In the genomic region with DNA sequence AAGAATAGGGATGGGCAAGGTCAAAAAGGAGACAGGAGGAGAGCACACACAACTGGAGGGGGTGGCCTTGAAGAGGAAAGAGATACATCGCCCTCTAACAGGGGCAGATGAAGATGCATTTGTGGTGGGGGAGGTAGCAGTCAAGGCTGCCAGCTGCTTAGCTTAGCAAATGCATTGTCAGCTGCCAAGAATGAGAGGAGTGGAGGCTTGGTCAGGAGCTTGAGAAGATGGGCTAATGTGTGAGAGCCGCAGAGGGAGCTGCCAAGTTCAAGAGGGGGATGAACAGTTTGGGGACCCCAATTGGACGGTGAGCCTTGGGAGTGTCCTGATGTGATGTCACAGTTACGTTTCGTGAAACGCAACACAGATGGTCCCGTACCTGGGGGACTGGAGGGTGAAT, we compare ENCODE assay signal across 23 cellular contexts. TPM values are rescaled to one million over a fixed set of nuclear protein-coding genes. Genes with fewer than 3 reads are reported as not detected.
A peak's percentile ranks its signal among the peaks of the same experiment; 100 is the strongest.
DNase-seq lines count a peak whose midpoint lies in the region; ATAC-seq, FAIRE-seq and TF ChIP-seq lines count a peak whose summit lies in the region.
"Had no signal": no experiment of that assay in that cellular context is flagged by ENCODE, and none has a peak within 500 bp of the region (broad histone marks: within the 10 kb centered on the region; RNA-seq: fewer than 3 reads in every experiment).

No MANE protein-coding gene starts in this region.

- no peak overlapping the region for H2BK120ac ChIP-seq in H1 (replicated peaks; ENCODE audit: low read depth, low read length)

- intact Hi-C loops in left ventricle myocardium inferior (cut with micrococcal nuclease), result no loop called here
- intact Hi-C loops in Right ventricle myocardium superior (cut with DNase I), result no loop called here

- H2BK20ac ChIP-seq in H1 (ENCODE audit: low read length), result no peak overlapping the region

- no peak overlapping the region for H3K4ac ChIP-seq in H1 (replicated peaks; ENCODE audit: insufficient read length, low read depth, low read length)

- H2BK12ac ChIP-seq in H1 (ENCODE audit: low read depth, low read length), result no peak overlapping the region

- no peaks in the 10 kb centered on the region for H3K27me3 ChIP-seq in H1 (replicated peaks in 1 of 4; ENCODE audit: control insufficient read depth in 3 of 4, extremely low read depth in 1 of 4, insufficient read depth in 3 of 4, low read length in 3 of 4)
- peaks cover 4% of the 10 kb centered on the region for H3K27me3 ChIP-seq in left ventricle myocardium inferior (ENCODE audit: low read depth)
- H3K27me3 ChIP-seq: BE2C, colonic mucosa, tibial nerve had no signal

- no peaks in the 10 kb centered on the region for H4K20me1 ChIP-seq in H1 (replicated peaks in 1 of 2; ENCODE audit: control insufficient read depth in 1 of 2, insufficient read depth in 2 of 2, low read length in 2 of 2)

- H3K79me2 ChIP-seq in H1 (ENCODE audit: control insufficient read depth in 1 of 2, insufficient read depth in 2 of 2, low read length in 2 of 2), result no peaks in the 10 kb centered on the region

- CTCF ChIA-PET in H1 (lab: Charles Lee; ENCODE audit: partially characterized antibody), result interaction anchor here (0.7 to 8.5 kb wide), 5 partner anchors 15 to 113 kb away, joined by 3 to 64 read pairs (median 5); no protein-coding TSS in a partner anchor

- TF ChIP-seq CTCF in H1 (IDR thresholded peaks at IDR 0.05; ENCODE audit: control extremely low read depth in 1 of 3, insufficient read depth in 1 of 3, low read depth in 1 of 3, low read length in 3 of 3) (peak in 2 of 3 experiments; percentile 15 to 26; a peak in 2 of 4 replicates), progenitor cell of endocrine pancreas (IDR thresholded peaks at IDR 0.05; ENCODE audit: unreplicated experiment) (no peak), left ventricle myocardium inferior (IDR thresholded peaks at IDR 0.05; ENCODE audit: borderline replicate concordance) (no peak)

- no peak overlapping the region for H2BK5ac ChIP-seq in H1 (ENCODE audit: low read depth, low read length)

- H3K36me3 ChIP-seq in H1 (ENCODE audit: control insufficient read depth in 2 of 4, insufficient read depth in 4 of 4, low read length in 3 of 4) (no peaks in the 10 kb centered on the region), left ventricle myocardium inferior (no peaks in the 10 kb centered on the region)
- H3K36me3 ChIP-seq: BE2C, colonic mucosa, tibial nerve had no signal

- H3K23me2 ChIP-seq in H1 (ENCODE audit: low read depth, low read length), result no peaks in the 10 kb centered on the region

- TF ChIP-seq EP300 in H1 (IDR thresholded peaks at IDR 0.05; ENCODE audit: borderline replicate concordance in 1 of 2, low read depth in 2 of 2, low read length in 2 of 2), result no peak

- POLR2A ChIA-PET in H1 (lab: Charles Lee; ENCODE audit: partially characterized antibody), result no interaction called here

- H3K27ac ChIP-seq in H1 (ENCODE audit: low read depth, low read length), result no peak overlapping the region
- H3K27ac ChIP-seq in left ventricle myocardium inferior (replicated peaks), result no peak overlapping the region
- H3K27ac ChIP-seq: colonic mucosa, tibial nerve had no signal

- H3K56ac ChIP-seq in H1 (replicated peaks; ENCODE audit: insufficient read length, low read depth, low read length), result no peak overlapping the region

- no peak overlapping the region for H2AFZ ChIP-seq in H1 (ENCODE audit: low read length)

- H2BK15ac ChIP-seq in H1 (ENCODE audit: low read length), result no peak overlapping the region

- H3K4me3 ChIP-seq in H1 (ENCODE audit: extremely low read depth in 1 of 4, insufficient read depth in 2 of 4, low read depth in 3 of 4, low read length in 4 of 4), result no peak overlapping the region
- H3K4me3 ChIP-seq in left ventricle myocardium inferior, result no peak overlapping the region
- H3K4me3 ChIP-seq: colonic mucosa, tibial nerve had no signal

- H3K9me3 ChIP-seq in H1 (ENCODE audit: insufficient read depth in 2 of 2, low read depth in 1 of 2, low read length in 1 of 2), result no peaks in the 10 kb centered on the region
- H3K9me3 ChIP-seq in left ventricle myocardium inferior (replicated peaks), result no peaks in the 10 kb centered on the region
- H3K9me3 ChIP-seq: BE2C, colonic mucosa, tibial nerve had no signal

- H3K4me2 ChIP-seq in H1 (ENCODE audit: insufficient read depth in 1 of 2, low read depth in 2 of 2, low read length in 2 of 2), result no peak overlapping the region; a peak in 1 of 4 replicates

- TF ChIP-seq RAD21 in H1 (IDR thresholded peaks at IDR 0.05 in 1 of 2, conservative IDR thresholded peaks at IDR 0.05 in 1 of 2; ENCODE audit: low read depth in 2 of 2, low read length in 2 of 2), result peak; percentile 30 to 33; a peak in 3 of 4 replicates

- 80% methylated on average over 7 of the region's 7 CpGs; no CpG with 5 or more reads in 1 of the 2 experiments for WGBS in H1 (ENCODE audit: extremely low coverage in 1 of 2, insufficient coverage in 1 of 2, insufficient read length in 1 of 2, insufficient replicate concordance in 2 of 2, low coverage in 1 of 2, low lambda C conversion rate in 2 of 2, missing lambda C conversion rate in 1 of 2), 2 experiments

- peak overlapping the region; percentile 44 for H3K27ac Mint-ChIP-seq in progenitor cell of endocrine pancreas
- H3K27ac Mint-ChIP-seq: activated naive CD4-positive, alpha-beta T cell treated with anti-CD3 and anti-CD28 coated beads for 36 hours; activated T-cell treated with anti-CD3 and anti-CD28 coated beads, Interleukin-2, amount 50 U/mL, for 24 hours; stimulated activated naive CD8-positive, alpha-beta T cell treated with anti-CD3 and anti-CD28 coated beads, Interleukin-15, Interleukin-2, amounts not matched to agents 100 ng/mL and 50 ng/mL, for 24 hours had no signal

- H4K8ac ChIP-seq in H1 (ENCODE audit: extremely low read depth, insufficient read depth, low read length), result no peak overlapping the region

- H3K79me1 ChIP-seq in H1 (ENCODE audit: low read depth, low read length), result no peaks in the 10 kb centered on the region

- H3K36me3 Mint-ChIP-seq in progenitor cell of endocrine pancreas (ENCODE audit: insufficient read depth), result no peaks in the 10 kb centered on the region

- no peak overlapping the region for H3K18ac ChIP-seq in H1 (ENCODE audit: extremely low read depth, low read length)

- no peaks in the 10 kb centered on the region for H3K9me3 Mint-ChIP-seq in progenitor cell of endocrine pancreas (ENCODE audit: low read depth)
- H3K9me3 Mint-ChIP-seq: activated naive CD4-positive, alpha-beta T cell treated with anti-CD3 and anti-CD28 coated beads for 36 hours; activated T-cell treated with anti-CD3 and anti-CD28 coated beads, Interleukin-2, amount 50 U/mL, for 24 hours; stimulated activated naive CD8-positive, alpha-beta T cell treated with anti-CD3 and anti-CD28 coated beads, Interleukin-15, Interleukin-2, amounts not matched to agents 100 ng/mL and 50 ng/mL, for 24 hours had no signal

- ATAC-seq in HG02852 (IDR thresholded peaks at IDR 0.05; ENCODE audit: unreplicated experiment), result no peak
- no peak for ATAC-seq in Right ventricle myocardium superior (ENCODE audit: poor library complexity)
- ATAC-seq: activated CD4-positive, CD25-positive, alpha-beta regulatory T cell treated with anti-CD3 and anti-CD28 coated beads, Interleukin-2, amount 50 U/mL, for 24 hours had no signal

- no peaks in the 10 kb centered on the region for H3K4me1 Mint-ChIP-seq in progenitor cell of endocrine pancreas (ENCODE audit: low read depth)

- peaks cover 0 to 5% (median 1%) of the 10 kb centered on the region in 4 experiments; a peak in 2 of 7 replicates for H3K4me1 ChIP-seq in H1 (replicated peaks in 1 of 4; ENCODE audit: control insufficient read depth in 3 of 4, insufficient read depth in 4 of 4, low read length in 3 of 4)
- H3K4me1 ChIP-seq in left ventricle myocardium inferior, result no peaks in the 10 kb centered on the region
- H3K4me1 ChIP-seq: BE2C, colonic mucosa had no signal

- no peak overlapping the region for H4K5ac ChIP-seq in H1 (ENCODE audit: insufficient read length, low read depth, low read length)

- no peak for TF ChIP-seq POLR2A in H1 (IDR thresholded peaks at IDR 0.05; ENCODE audit: control extremely low read depth in 1 of 2, low read depth in 2 of 2, low read length in 2 of 2)

- FAIRE-seq in H1 (lab: Jason Lieb, UNC), result no peak
- FAIRE-seq: keratinocyte had no signal

- H4K91ac ChIP-seq in H1 (replicated peaks; ENCODE audit: insufficient read length, low read length), result no peak overlapping the region

- no peak overlapping the region for H3K9ac ChIP-seq in H1 (replicated peaks in 1 of 4; ENCODE audit: extremely low read depth in 1 of 4, low read depth in 3 of 4, low read length in 3 of 4)

- no peak overlapping the region for H3K23ac ChIP-seq in H1 (ENCODE audit: insufficient read length)

- no peak overlapping the region for H3K14ac ChIP-seq in H1 (ENCODE audit: insufficient read length)

- H3K27me3 Mint-ChIP-seq in progenitor cell of endocrine pancreas, result peaks cover 44% of the 10 kb centered on the region
- H3K27me3 Mint-ChIP-seq: activated T-cell treated with anti-CD3 and anti-CD28 coated beads, Interleukin-2, amount 50 U/mL, for 24 hours; stimulated activated naive CD8-positive, alpha-beta T cell treated with anti-CD3 and anti-CD28 coated beads, Interleukin-15, Interleukin-2, amounts not matched to agents 100 ng/mL and 50 ng/mL, for 24 hours had no signal

- DNase-seq in NCI-H2171 treated with DMSO at 0.1 percent for 48 hours (lab: John Stamatoyannopoulos, UW), result peak; percentile 12
- DNase-seq in NCI-H2171 (lab: John Stamatoyannopoulos, UW), result no peak
- DNase-seq in NAMALWA (ENCODE audit: low spot score), result peak; percentile 46
- DNase-seq in H1 (ENCODE audit: low read depth in 1 of 2, low spot score in 2 of 2), result no peak
- DNase-seq in progenitor cell of endocrine pancreas (ENCODE audit: low spot score, unreplicated experiment), result no peak
- no peak for DNase-seq in left ventricle myocardium inferior
- no peak for DNase-seq in Right ventricle myocardium superior
- DNase-seq: activated naive CD4-positive, alpha-beta T cell treated with anti-CD3 and anti-CD28 coated beads for 36 hours; activated T-cell treated with anti-CD3 and anti-CD28 coated beads, Interleukin-2, amount 50 U/mL, for 24 hours; amygdala; BE2C; colonic mucosa; MV-4-11; NCI-H187 treated with DMSO at 0.1 percent for 48 hours; NCI-H510A; retina; stimulated activated CD4-positive, alpha-beta T cell treated with anti-CD3 and anti-CD28 coated beads, Interleukin-12 subunit alpha, Interleukin-12 subunit beta, amount 100 ng/mL, for 4 hours; stimulated activated CD4-positive, alpha-beta T cell treated with anti-CD3 and anti-CD28 coated beads, Interleukin-4, amount 100 ng/mL, for 4 hours had no signal

- H3K4me3 Mint-ChIP-seq in progenitor cell of endocrine pancreas (ENCODE audit: low read depth), result no peak overlapping the region
- H3K4me3 Mint-ChIP-seq: activated naive CD4-positive, alpha-beta T cell treated with anti-CD3 and anti-CD28 coated beads for 36 hours; activated T-cell treated with anti-CD3 and anti-CD28 coated beads, Interleukin-2, amount 50 U/mL, for 24 hours; stimulated activated naive CD8-positive, alpha-beta T cell treated with anti-CD3 and anti-CD28 coated beads, Interleukin-15, Interleukin-2, amounts not matched to agents 100 ng/mL and 50 ng/mL, for 24 hours had no signal

- no peak overlapping the region for H2AK5ac ChIP-seq in H1 (ENCODE audit: low read depth, low read length)

RNA-seq across cellular contexts. Expression of a gene that starts 28.9 kb away (rescaled TPM):
- 55.5 and 58.7 TPM in 2 replicates for total RNA-seq in H1 (2021; fragmentation: NEBNext Ultra II Directional; extraction: Animal tissue kit (Norgen Biotek cat#: 25700))
- polyA plus RNA-seq in H1 (2011; rRNA removed), result 16.2 and 29.2 TPM in 2 replicates
- 28.3 TPM for polyA plus RNA-seq in H1 (2011; cell fraction: cytosol; rRNA removed)
- 12.9 TPM for polyA plus RNA-seq in H1 (2011; cell fraction: nucleus; rRNA removed)
- polyA plus RNA-seq in H1 (2012, experiment 1 of 2), result 17.2 to 33.1 TPM (median 21.4 TPM) in 4 replicates
- 2.4 TPM for polyA plus RNA-seq in H1 (2012, experiment 2 of 2)
- 27.9 TPM for polyA plus RNA-seq in H1 (2013, experiment 1 of 2)
- 25.8 TPM for polyA plus RNA-seq in H1 (2013, experiment 2 of 2)
- 51.9 and 68.1 TPM in 2 replicates for polyA minus RNA-seq in H1 (2011; rRNA and poly(A)+ RNA removed)
- 29.4 TPM for polyA minus RNA-seq in H1 (2011; cell fraction: cytosol; rRNA and poly(A)+ RNA removed)
- 47.4 TPM for polyA minus RNA-seq in H1 (2011; cell fraction: nucleus; rRNA and poly(A)+ RNA removed)
- total RNA-seq in progenitor cell of endocrine pancreas, result 39.2 and 41.1 TPM in 2 replicates
- 19.7 TPM for total RNA-seq in left ventricle myocardium inferior
- 21.1 TPM for total RNA-seq in Right ventricle myocardium superior

RNA-seq across cellular contexts. Expression of a gene that starts 51.8 kb away (rescaled TPM):
- total RNA-seq in H1 (2021; fragmentation: NEBNext Ultra II Directional; extraction: Animal tissue kit (Norgen Biotek cat#: 25700)), result 14.3 and 20.5 TPM in 2 replicates
- polyA plus RNA-seq in H1 (2011; rRNA removed), result 7.5 and 8.9 TPM in 2 replicates
- 7.5 TPM for polyA plus RNA-seq in H1 (2011; cell fraction: cytosol; rRNA removed)
- polyA plus RNA-seq in H1 (2011; cell fraction: nucleus; rRNA removed), result 5.7 TPM
- polyA plus RNA-seq in H1 (2012, experiment 1 of 2), result 8.8 to 10.7 TPM (median 10.1 TPM) in 4 replicates
- polyA plus RNA-seq in H1 (2012, experiment 2 of 2), result 4.4 TPM
- 15.9 TPM for polyA plus RNA-seq in H1 (2013, experiment 1 of 2)
- 15.0 TPM for polyA plus RNA-seq in H1 (2013, experiment 2 of 2)
- 7.0 and 8.4 TPM in 2 replicates for polyA minus RNA-seq in H1 (2011; rRNA and poly(A)+ RNA removed)
- polyA minus RNA-seq in H1 (2011; cell fraction: cytosol; rRNA and poly(A)+ RNA removed), result 10.1 TPM
- polyA minus RNA-seq in H1 (2011; cell fraction: nucleus; rRNA and poly(A)+ RNA removed), result 6.1 TPM
- 8.5 and 8.7 TPM in 2 replicates for total RNA-seq in progenitor cell of endocrine pancreas
- 1.6 TPM for total RNA-seq in left ventricle myocardium inferior
- 2.4 TPM for total RNA-seq in Right ventricle myocardium superior

Comparison
In these comparisons a context has a peak if more than half of its experiments do, and no peak if none do; other contexts are left out.
1. DNase-seq: peak in NCI-H2171 treated with DMSO at 0.1 percent for 48 hours (single experiment) and NAMALWA (single experiment); none in NCI-H2171 (single experiment), H1 (0 of 2), progenitor cell of endocrine pancreas (single experiment), left ventricle myocardium inferior (single experiment) and Right ventricle myocardium superior (single experiment).
2. CTCF ChIP-seq: peak in H1 (2 of 3); none in progenitor cell of endocrine pancreas (single experiment) and left ventricle myocardium inferior (single experiment).